Comparison of ENCODE assay signal across 1 cellular context in the genomic region with DNA sequence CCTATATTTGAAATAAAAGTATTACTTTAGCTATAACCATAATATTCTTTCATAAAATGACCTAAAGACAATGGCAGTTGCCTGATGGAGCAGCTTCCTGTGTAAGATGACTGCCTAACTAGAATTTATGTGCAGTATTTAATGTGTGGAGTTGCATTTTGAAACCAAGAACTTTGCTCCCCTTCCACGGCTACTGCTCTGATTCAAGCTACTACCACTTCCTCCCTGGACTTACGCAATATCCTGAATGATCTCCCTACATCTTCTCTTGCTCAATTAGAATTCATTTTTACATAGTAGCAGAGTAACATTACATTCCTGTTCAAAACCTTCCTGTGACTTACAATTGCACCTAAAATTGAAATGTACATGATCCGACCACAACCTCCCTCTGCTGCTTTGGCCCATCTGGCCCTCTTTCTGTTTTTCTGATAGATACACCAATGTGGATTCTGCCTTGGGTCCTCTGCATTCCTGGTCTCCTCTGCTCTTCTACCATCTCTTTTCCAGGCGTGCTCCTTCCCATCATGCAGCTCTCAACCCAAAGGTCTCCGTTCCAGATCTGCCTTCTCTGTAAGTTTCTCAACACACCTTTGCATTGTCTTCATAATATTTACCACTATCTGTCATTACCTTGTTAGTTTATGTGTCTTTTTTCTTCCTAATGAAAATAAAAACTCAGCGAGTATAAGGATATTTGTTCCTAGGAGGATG.
A peak's percentile ranks its signal among the peaks of the same experiment; 100 is the strongest.
TF ChIP-seq lines count a peak whose summit lies in the region.

No MANE protein-coding gene starts in this region.

TF ChIP-seq in GM12878, 131 proteins besides CTCF, POLR2A, EP300 and RAD21:
- TF ChIP-seq ZZZ3 (IDR thresholded peaks at IDR 0.05; ENCODE audit: control insufficient read depth, insufficient read length, low read depth): no peak
- TF ChIP-seq SPI1 (IDR thresholded peaks at IDR 0.05; ENCODE audit: borderline replicate concordance, insufficient read depth, low read depth, low read length): peak; percentile 15; the same call in 1 of the 2 replicates
